Comparison of ENCODE assay signal across 9 cellular contexts in genomic region chr5:127564002-127564769, GRCh38. TPM values are rescaled to one million over a fixed set of nuclear protein-coding genes. Genes with fewer than 3 reads are reported as not detected.
A peak's percentile ranks its signal among the peaks of the same experiment; 100 is the strongest.
DNase-seq lines count a peak whose midpoint lies in the region; ATAC-seq, FAIRE-seq and TF ChIP-seq lines count a peak whose summit lies in the region.
"Had no signal": no experiment of that assay in that cellular context is flagged by ENCODE, and none has a peak within 500 bp of the region (broad histone marks: within the 10 kb centered on the region; RNA-seq: fewer than 3 reads in every experiment).

No MANE protein-coding gene starts in this region.

- H3K27ac Mint-ChIP-seq in astrocyte (ENCODE audit: unreplicated experiment), result no peak overlapping the region

- no peaks in the 10 kb centered on the region for H3K79me2 ChIP-seq in Karpas-422 (ENCODE audit: low read length)
- no peaks in the 10 kb centered on the region for H3K79me2 ChIP-seq in astrocyte (ENCODE audit: insufficient read depth, low read length)

- H4K20me1 ChIP-seq in Karpas-422 (ENCODE audit: insufficient read depth, low read depth, low read length) (no peaks in the 10 kb centered on the region), astrocyte (ENCODE audit: insufficient read depth, low read length) (no peaks in the 10 kb centered on the region)
- H4K20me1 ChIP-seq: BLaER1 treated with 17β-estradiol and CSF1 and Interleukin-3, amounts not matched to agents 10 nM and 100 nM had no signal

- no peaks in the 10 kb centered on the region for H3K36me3 ChIP-seq in Karpas-422 (ENCODE audit: insufficient read depth, low read length)
- no peaks in the 10 kb centered on the region for H3K36me3 ChIP-seq in astrocyte (ENCODE audit: insufficient read depth, low read length)
- H3K36me3 ChIP-seq: BLaER1 treated with 17β-estradiol and CSF1 and Interleukin-3, amounts not matched to agents 10 nM and 100 nM had no signal

- H3K36me3 Mint-ChIP-seq in astrocyte (ENCODE audit: low read depth, unreplicated experiment), result peaks cover 2% of the 10 kb centered on the region

- H3K9me3 ChIP-seq in Karpas-422 (ENCODE audit: low read length) (no peaks in the 10 kb centered on the region), astrocyte (ENCODE audit: insufficient read depth, low read depth, low read length) (no peaks in the 10 kb centered on the region)

- H2AFZ ChIP-seq in Karpas-422 (ENCODE audit: low read length) (no peak overlapping the region), astrocyte (ENCODE audit: low read depth, low read length) (no peak overlapping the region)

- peak; percentile 37 for ATAC-seq in GM21786 (IDR thresholded peaks at IDR 0.05; ENCODE audit: unreplicated experiment)

- H3K9me2 ChIP-seq in Karpas-422 (replicated peaks; ENCODE audit: insufficient read depth, low read length), result no peaks in the 10 kb centered on the region

- H3K27ac ChIP-seq in Karpas-422 (ENCODE audit: low read length) (no peak overlapping the region), astrocyte (ENCODE audit: low read depth, low read length) (no peak overlapping the region)
- H3K27ac ChIP-seq: BLaER1 treated with 17β-estradiol and CSF1 and Interleukin-3, amounts not matched to agents 10 nM and 100 nM had no signal

- H3K9ac ChIP-seq in Karpas-422 (ENCODE audit: low read length), result no peak overlapping the region
- no peak overlapping the region for H3K9ac ChIP-seq in astrocyte (ENCODE audit: low read length)
- H3K9ac ChIP-seq: BLaER1 treated with 17β-estradiol and CSF1 and Interleukin-3, amounts not matched to agents 10 nM and 100 nM had no signal

- H3K4me1 Mint-ChIP-seq in astrocyte (ENCODE audit: low read depth, unreplicated experiment), result peaks cover 11% of the 10 kb centered on the region

- peaks cover 20% of the 10 kb centered on the region for H3K4me1 ChIP-seq in Karpas-422 (ENCODE audit: low read length)
- H3K4me1 ChIP-seq in astrocyte (ENCODE audit: insufficient read depth, low read length), result peaks cover 6% of the 10 kb centered on the region

- DNase-seq in NCI-H1417 (lab: John Stamatoyannopoulos, UW) (peak; percentile 45 to 79 (median 71)), NCI-H1417 treated with DMSO at 0.1 percent for 48 hours (lab: John Stamatoyannopoulos, UW) (no peak), Karpas-422 (peak; percentile 86), RKO (ENCODE audit: low spot score) (peak; percentile 78), astrocyte (ENCODE audit: low read depth) (peak; percentile 30), iPS DF 4.7 (ENCODE audit: extremely low read depth, low spot score) (peak; percentile 30)
- DNase-seq in stimulated activated CD4-positive, alpha-beta T cell treated with anti-CD3 and anti-CD28 coated beads, Interleukin-12 subunit alpha, Interleukin-12 subunit beta, amount 100 ng/mL, for 48 hours (ENCODE audit: low read depth in 2 of 3, low spot score in 1 of 3), result peak in 2 of 3 donors; percentile 14 to 47

- peak; percentile 71 for TF ChIP-seq CTCF in astrocyte (IDR thresholded peaks at IDR 0.05; ENCODE audit: insufficient read depth, low read depth, low read length)

- H3K9me3 Mint-ChIP-seq in astrocyte (ENCODE audit: unreplicated experiment), result no peaks in the 10 kb centered on the region

- H3K4me3 ChIP-seq in Karpas-422 (ENCODE audit: low read length) (no peak overlapping the region), astrocyte (ENCODE audit: insufficient read depth, low read depth, low read length) (no peak overlapping the region)
- H3K4me3 ChIP-seq: BLaER1 treated with 17β-estradiol and CSF1 and Interleukin-3, amounts not matched to agents 10 nM and 100 nM had no signal

- peaks cover 9% of the 10 kb centered on the region for H3K27me3 Mint-ChIP-seq in astrocyte (ENCODE audit: low read depth, unreplicated experiment)

- H3K4me2 ChIP-seq in Karpas-422 (ENCODE audit: low read depth, low read length, poor library complexity, severe bottlenecking) (no peak overlapping the region), astrocyte (ENCODE audit: low read length) (no peak overlapping the region)
- H3K4me2 ChIP-seq: BLaER1 treated with 17β-estradiol and CSF1 and Interleukin-3, amounts not matched to agents 10 nM and 100 nM had no signal

- no peaks in the 10 kb centered on the region for H3K27me3 ChIP-seq in Karpas-422 (ENCODE audit: low read length)
- no peaks in the 10 kb centered on the region for H3K27me3 ChIP-seq in astrocyte (ENCODE audit: insufficient read depth, low read length)
- H3K27me3 ChIP-seq: BLaER1 treated with 17β-estradiol and CSF1 and Interleukin-3, amounts not matched to agents 10 nM and 100 nM had no signal

- no peak overlapping the region for H3K4me3 Mint-ChIP-seq in astrocyte (ENCODE audit: unreplicated experiment)

- FAIRE-seq in astrocyte (lab: Jason Lieb, UNC), result peak; percentile 98

RNA-seq across cellular contexts. Expression of gene PRRC1, which starts 46.7 kb away (rescaled TPM):
- 54.4 and 68.6 TPM in 2 replicates for total RNA-seq in Karpas-422 (2014; rRNA removed; shearing (Covaris generic); ENCODE audit: low replicate concordance)
- total RNA-seq in astrocyte, result 131 and 141 TPM in 2 replicates
